8 cellular contexts compared by ENCODE assay signal in the genomic region with DNA sequence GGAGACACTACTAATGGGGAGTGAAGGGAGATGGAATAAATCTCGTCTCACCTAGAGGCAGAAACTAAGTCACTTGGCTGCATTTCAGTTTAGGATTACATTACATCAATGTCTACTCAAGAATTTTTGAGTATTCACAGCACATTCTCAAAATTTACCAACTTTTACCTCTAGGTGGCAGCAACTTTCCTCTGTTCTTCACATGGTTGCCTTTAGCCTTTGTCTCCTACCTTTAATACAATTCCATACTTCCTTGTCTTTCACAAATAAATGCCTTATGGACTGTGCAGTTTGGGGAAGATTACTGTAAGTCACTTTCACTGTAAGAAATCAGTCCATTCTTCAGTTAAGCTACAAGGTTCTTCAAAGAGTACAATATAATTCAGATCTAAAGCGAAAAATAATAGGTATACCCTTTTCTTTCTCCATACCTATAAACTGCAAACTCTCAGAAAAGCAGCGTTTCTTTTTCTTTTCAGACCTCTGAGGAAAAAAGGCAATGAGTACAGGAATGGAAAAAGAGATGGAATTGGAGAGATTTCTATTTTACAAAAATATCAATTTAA.
A peak's percentile ranks its signal among the peaks of the same experiment; 100 is the strongest.
DNase-seq lines count a peak whose midpoint lies in the region; ATAC-seq and TF ChIP-seq lines count a peak whose summit lies in the region.

No MANE protein-coding gene starts in this region.

- ATAC-seq in CD8-positive, alpha-beta T cell, result peak; percentile 62
- ATAC-seq in GM18517 (IDR thresholded peaks at IDR 0.05; ENCODE audit: unreplicated experiment) (peak; percentile 76), HG03139 (IDR thresholded peaks at IDR 0.05; ENCODE audit: unreplicated experiment) (peak; percentile 71), left ventricle myocardium superior (peak; percentile 56), gastrocnemius medialis (peak; percentile 56 to 66)
- ATAC-seq in activated naive CD8-positive, alpha-beta T cell treated with anti-CD3 and anti-CD28 coated beads, Interleukin-2, amount 50 U/mL, for 24 hours, result no peak

- H3K36me3 Mint-ChIP-seq in CD8-positive, alpha-beta T cell, result peaks cover 41% of the 10 kb centered on the region
- peaks cover 11% of the 10 kb centered on the region for H3K36me3 Mint-ChIP-seq in activated naive CD8-positive, alpha-beta T cell treated with anti-CD3 and anti-CD28 coated beads, Interleukin-2, amount 50 U/mL, for 24 hours (ENCODE audit: low read depth)

- TF ChIP-seq POLR2A in gastrocnemius medialis (IDR thresholded peaks at IDR 0.05), result no peak

- H3K27me3 Mint-ChIP-seq in CD8-positive, alpha-beta T cell (ENCODE audit: low read depth), result no peaks in the 10 kb centered on the region
- no peaks in the 10 kb centered on the region for H3K27me3 Mint-ChIP-seq in activated naive CD8-positive, alpha-beta T cell treated with anti-CD3 and anti-CD28 coated beads, Interleukin-2, amount 50 U/mL, for 24 hours

- H3K4me1 Mint-ChIP-seq in CD8-positive, alpha-beta T cell (ENCODE audit: low read depth), result peaks cover 53% of the 10 kb centered on the region
- peaks cover 32% of the 10 kb centered on the region for H3K4me1 Mint-ChIP-seq in activated naive CD8-positive, alpha-beta T cell treated with anti-CD3 and anti-CD28 coated beads, Interleukin-2, amount 50 U/mL, for 24 hours

- H3K27ac ChIP-seq in CD8-positive, alpha-beta T cell (ENCODE audit: low read depth, low read length), result no peak overlapping the region
- H3K27ac ChIP-seq in gastrocnemius medialis (no peak overlapping the region), coronary artery (no peak overlapping the region)

- no peaks in the 10 kb centered on the region for H3K9me3 ChIP-seq in CD8-positive, alpha-beta T cell (ENCODE audit: low read length)
- H3K9me3 ChIP-seq in gastrocnemius medialis, result no peaks in the 10 kb centered on the region

- no peaks in the 10 kb centered on the region for H3K36me3 ChIP-seq in CD8-positive, alpha-beta T cell (ENCODE audit: insufficient read depth, low read length)
- no peaks in the 10 kb centered on the region for H3K36me3 ChIP-seq in gastrocnemius medialis

- CTCF ChIA-PET in CD8-positive, alpha-beta T cell (lab: Charles Lee), result interaction anchor here (0.6 to 5.3 kb wide), 11 partner anchors 9 to 1464 kb away, joined by 3 to 35 read pairs (median 3); no protein-coding TSS in a partner anchor

- peak in 1 of 7 experiments; percentile 38 for DNase-seq in CD8-positive, alpha-beta T cell
- peak; percentile 1 for DNase-seq in NCI-H2196 treated with DMSO at 0.1 percent for 48 hours (lab: John Stamatoyannopoulos, UW; ENCODE audit: unreplicated experiment)
- DNase-seq in activated naive CD8-positive, alpha-beta T cell treated with anti-CD3 and anti-CD28 coated beads, Interleukin-2, amount 50 U/mL, for 24 hours, result peak; percentile 12
- no peak for DNase-seq in left ventricle myocardium superior
- no peak for DNase-seq in gastrocnemius medialis
- DNase-seq in coronary artery (ENCODE audit: low spot score), result no peak

- intact Hi-C loops in CD8-positive, alpha-beta T cell (cut with DNase I, micrococcal nuclease), result loop anchor here (1.0 to 10.0 kb wide), 11 partner anchors 11 to 1464 kb away; no protein-coding TSS in a partner anchor
- intact Hi-C loops in left ventricle myocardium superior (cut with micrococcal nuclease) (loop anchor here (10.0 kb wide), 1 partner anchor 380 kb away; a partner anchor contains a TSS), gastrocnemius medialis (cut with DNase I; ENCODE audit: low total_unique reads) (loop anchor here (5.0 to 10.0 kb wide), 2 partner anchors 380 to 1462 kb away; a partner anchor contains a TSS)

- peaks cover 43% of the 10 kb centered on the region for H3K4me1 ChIP-seq in CD8-positive, alpha-beta T cell (ENCODE audit: insufficient read depth, low read length)
- peaks cover 9 to 12% of the 10 kb centered on the region in 2 donors for H3K4me1 ChIP-seq in gastrocnemius medialis

- POLR2A ChIA-PET in CD8-positive, alpha-beta T cell (lab: Charles Lee), result interaction anchor here (0.6 to 0.7 kb wide), 2 partner anchors 13 to 302 kb away, joined by 3 to 5 read pairs; no protein-coding TSS in a partner anchor

- peak overlapping the region; percentile 84 for H3K27ac Mint-ChIP-seq in CD8-positive, alpha-beta T cell
- no peak overlapping the region for H3K27ac Mint-ChIP-seq in activated naive CD8-positive, alpha-beta T cell treated with anti-CD3 and anti-CD28 coated beads, Interleukin-2, amount 50 U/mL, for 24 hours

- H3K4me3 ChIP-seq in CD8-positive, alpha-beta T cell (ENCODE audit: low read depth, low read length), result no peak overlapping the region
- H3K4me3 ChIP-seq in gastrocnemius medialis (no peak overlapping the region), coronary artery (no peak overlapping the region)

- TF ChIP-seq CTCF in CD8-positive, alpha-beta T cell (IDR thresholded peaks at IDR 0.05), result peak; percentile 97
- TF ChIP-seq CTCF in gastrocnemius medialis (IDR thresholded peaks at IDR 0.05 in 4 of 5, conservative IDR thresholded peaks at IDR 0.05 in 1 of 5) (peak; percentile 48 to 73 (median 59)), coronary artery (IDR thresholded peaks at IDR 0.05) (no peak)

- no peaks in the 10 kb centered on the region for H3K27me3 ChIP-seq in CD8-positive, alpha-beta T cell (ENCODE audit: insufficient read depth, low read length)
- H3K27me3 ChIP-seq in gastrocnemius medialis, result no peaks in the 10 kb centered on the region

- no peak overlapping the region for H3K4me3 Mint-ChIP-seq in CD8-positive, alpha-beta T cell
- H3K4me3 Mint-ChIP-seq in activated naive CD8-positive, alpha-beta T cell treated with anti-CD3 and anti-CD28 coated beads, Interleukin-2, amount 50 U/mL, for 24 hours, result no peak overlapping the region

- H3K9me3 Mint-ChIP-seq in CD8-positive, alpha-beta T cell, result no peaks in the 10 kb centered on the region
- no peaks in the 10 kb centered on the region for H3K9me3 Mint-ChIP-seq in activated naive CD8-positive, alpha-beta T cell treated with anti-CD3 and anti-CD28 coated beads, Interleukin-2, amount 50 U/mL, for 24 hours

- in situ Hi-C loops in gastrocnemius medialis (cut with MboI; ENCODE audit: low sequenced_read_pairs in 4 of 4), result loop anchor here in 3 of 4 donors (25.0 kb wide), 1 partner anchor 1457 kb away; no protein-coding TSS in a partner anchor

Comparison
In these comparisons a context has a peak if more than half of its experiments do, and no peak if none do; other contexts are left out.
1. DNase-seq: peak in NCI-H2196 treated with DMSO at 0.1 percent for 48 hours (single experiment) and activated naive CD8-positive, alpha-beta T cell treated with anti-CD3 and anti-CD28 coated beads, Interleukin-2, amount 50 U/mL, for 24 hours (single experiment); none in left ventricle myocardium superior (single experiment), gastrocnemius medialis (0 of 2) and coronary artery (single experiment).